In genomic region chr4:38667005-38667771, GRCh38 we compare ENCODE assay signal across 1 cellular context.
A peak's percentile ranks its signal among the peaks of the same experiment; 100 is the strongest.
TF ChIP-seq lines count a peak whose summit lies in the region.

No MANE protein-coding gene starts in this region.

TF ChIP-seq in HEK293, 187 proteins besides CTCF, POLR2A, EP300 and RAD21 (continued from another document):
- 0 out of 2 replicates have a peak, but pooled peaks have one; percentile 8 for TF ChIP-seq ATF2 (tag by site-specific recombination; IDR thresholded peaks at IDR 0.05; ENCODE audit: low read depth)
- TF ChIP-seq ZNF248 (tag by site-specific recombination; IDR thresholded peaks at IDR 0.05), result no peak
- no peak for TF ChIP-seq KLF8 (tag by site-specific recombination; IDR thresholded peaks at IDR 0.05)
- peak; percentile 83; the same call in 1 of the 2 replicates for TF ChIP-seq TRIM28 (IDR thresholded peaks at IDR 0.05; ENCODE audit: borderline replicate concordance, low read length)
- no peak for TF ChIP-seq ZBTB26 (tag by site-specific recombination; optimal IDR thresholded peaks at IDR 0.05)
- TF ChIP-seq SALL2 (tag by site-specific recombination; IDR thresholded peaks at IDR 0.05; ENCODE audit: borderline replicate concordance), result no peak
- peak; percentile 46; the same call in 1 of the 2 replicates for TF ChIP-seq ZSCAN30 (tag by site-specific recombination; IDR thresholded peaks at IDR 0.05)
- TF ChIP-seq ZNF501 (tag by site-specific recombination; IDR thresholded peaks at IDR 0.05), result 0 out of 2 replicates have a peak, but pooled peaks have one; percentile 41
- no peak for TF ChIP-seq REPIN1 (tag by site-specific recombination; IDR thresholded peaks at IDR 0.05; ENCODE audit: low read depth)
- 0 out of 2 replicates have a peak, but pooled peaks have one; percentile 14 for TF ChIP-seq ZNF324 (tag by site-specific recombination; IDR thresholded peaks at IDR 0.05)
- TF ChIP-seq ZNF645 (tag by site-specific recombination; IDR thresholded peaks at IDR 0.05), result no peak
- TF ChIP-seq ZNF558 (tag by site-specific recombination; IDR thresholded peaks at IDR 0.05), result peak; percentile 45; the same call in 1 of the 2 replicates
- peak; percentile 23; the same call in 1 of the 2 replicates for TF ChIP-seq ZNF561 (tag by site-specific recombination; IDR thresholded peaks at IDR 0.05; ENCODE audit: borderline replicate concordance)
- TF ChIP-seq ZFP37 (tag by site-specific recombination; IDR thresholded peaks at IDR 0.05), result no peak
- peak; percentile 49 for TF ChIP-seq SP2 (tag by site-specific recombination; IDR thresholded peaks at IDR 0.05)
- 0 out of 2 replicates have a peak, but pooled peaks have one; percentile 11 for TF ChIP-seq ZNF398 (tag by site-specific recombination; IDR thresholded peaks at IDR 0.05)
- peak; percentile 34; the same call in 1 of the 2 replicates for TF ChIP-seq ZXDB (tag by site-specific recombination; IDR thresholded peaks at IDR 0.05)
- no peak for TF ChIP-seq ZNF114 (tag by site-specific recombination; IDR thresholded peaks at IDR 0.05)
- TF ChIP-seq IKZF3 (tag by site-specific recombination; IDR thresholded peaks at IDR 0.05), result peak; percentile 46; the same call in 1 of the 2 replicates
- TF ChIP-seq ZNF692 (tag by site-specific recombination; IDR thresholded peaks at IDR 0.05), result peak; percentile 62; the same call in 1 of the 2 replicates
- TF ChIP-seq ZNF184 (tag by site-specific recombination; IDR thresholded peaks at IDR 0.05), result no peak
- 0 out of 2 replicates have a peak, but pooled peaks have one; percentile 16 for TF ChIP-seq ZSCAN4 (tag by site-specific recombination; IDR thresholded peaks at IDR 0.05)
- peak; percentile 66; the same call in 1 of the 2 replicates for TF ChIP-seq SP7 (tag by site-specific recombination; IDR thresholded peaks at IDR 0.05)
- no peak for TF ChIP-seq ZNF626 (tag by site-specific recombination; IDR thresholded peaks at IDR 0.05)
- peak; percentile 54 for TF ChIP-seq PATZ1 (tag by site-specific recombination; IDR thresholded peaks at IDR 0.05)
- TF ChIP-seq ZNF221 (tag by site-specific recombination; IDR thresholded peaks at IDR 0.05; ENCODE audit: borderline replicate concordance), result no peak
- TF ChIP-seq ZBTB17 (tag by site-specific recombination; IDR thresholded peaks at IDR 0.05), result peak; percentile 82
- 0 out of 2 replicates have a peak, but pooled peaks have one; percentile 14 for TF ChIP-seq ZNF768 (tag by site-specific recombination; IDR thresholded peaks at IDR 0.05)
- no peak for TF ChIP-seq PRDM4 (tag by site-specific recombination; IDR thresholded peaks at IDR 0.05)
- no peak for TF ChIP-seq ZNF514 (tag by site-specific recombination; IDR thresholded peaks at IDR 0.05)
- TF ChIP-seq KLF1 (tag by site-specific recombination; IDR thresholded peaks at IDR 0.05), result peak; percentile 91
- TF ChIP-seq ZNF843 (tag by site-specific recombination; IDR thresholded peaks at IDR 0.05), result no peak
- peak; percentile 80 for TF ChIP-seq ZNF660 (tag by site-specific recombination; IDR thresholded peaks at IDR 0.05)
- TF ChIP-seq ZNF521 (tag by site-specific recombination; IDR thresholded peaks at IDR 0.05), result no peak
- no peak for TF ChIP-seq ZNF354C (tag by site-specific recombination; IDR thresholded peaks at IDR 0.05; ENCODE audit: borderline replicate concordance, low read depth)
- no peak for TF ChIP-seq ZNF18 (tag by site-specific recombination; IDR thresholded peaks at IDR 0.05)
- TF ChIP-seq ZNF146 (tag by site-specific recombination; IDR thresholded peaks at IDR 0.05), result no peak
- TF ChIP-seq GLI4 (tag by site-specific recombination; IDR thresholded peaks at IDR 0.05), result no peak
- peak; percentile 38; the same call in 1 of the 2 replicates for TF ChIP-seq SP3 (tag by site-specific recombination; IDR thresholded peaks at IDR 0.05)
- no peak for TF ChIP-seq ZNF274 (IDR thresholded peaks at IDR 0.05; ENCODE audit: low read length)
- TF ChIP-seq ZNF274 (tag by site-specific recombination; IDR thresholded peaks at IDR 0.05; ENCODE audit: borderline replicate concordance), result no peak
- TF ChIP-seq WT1 (tag by site-specific recombination; IDR thresholded peaks at IDR 0.05), result 0 out of 2 replicates have a peak, but pooled peaks have one; percentile 21
- 0 out of 2 replicates have a peak, but pooled peaks have one; percentile 37 for TF ChIP-seq ZNF24 (tag by site-specific recombination; IDR thresholded peaks at IDR 0.05)
- TF ChIP-seq ZNF747 (tag by site-specific recombination; IDR thresholded peaks at IDR 0.05), result no peak
- peak; percentile 76 for TF ChIP-seq ZNF600 (tag by site-specific recombination; IDR thresholded peaks at IDR 0.05)
- peak; percentile 41; the same call in 1 of the 2 replicates for TF ChIP-seq KLF10 (tag by site-specific recombination; IDR thresholded peaks at IDR 0.05)
- TF ChIP-seq ZNF138 (tag by site-specific recombination; IDR thresholded peaks at IDR 0.05; ENCODE audit: borderline replicate concordance), result no peak
- TF ChIP-seq GLIS2 (tag by site-specific recombination; IDR thresholded peaks at IDR 0.05), result 0 out of 2 replicates have a peak, but pooled peaks have one; percentile 19
- TF ChIP-seq ZFP69B (tag by site-specific recombination; IDR thresholded peaks at IDR 0.05), result peak; percentile 52
- no peak for TF ChIP-seq ZNF121 (tag by site-specific recombination; IDR thresholded peaks at IDR 0.05)
- TF ChIP-seq ZNF335 (tag by site-specific recombination; conservative IDR thresholded peaks at IDR 0.05), result peak; percentile 69
- TF ChIP-seq ZNF341 (tag by site-specific recombination; IDR thresholded peaks at IDR 0.05; ENCODE audit: low read depth), result peak; percentile 56
- TF ChIP-seq ZNF366 (tag by site-specific recombination; conservative IDR thresholded peaks at IDR 0.05), result 0 out of 2 replicates have a peak, but pooled peaks have one; percentile 33
- no peak for TF ChIP-seq ZSCAN23 (tag by site-specific recombination; IDR thresholded peaks at IDR 0.05)
- TF ChIP-seq ZNF239 (tag by site-specific recombination; IDR thresholded peaks at IDR 0.05), result no peak
- TF ChIP-seq ZBTB48 (tag by site-specific recombination; IDR thresholded peaks at IDR 0.05), result peak; percentile 58
- TF ChIP-seq ZNF830 (tag by site-specific recombination; IDR thresholded peaks at IDR 0.05; ENCODE audit: low read depth), result no peak
- peak; percentile 92 for TF ChIP-seq ZBTB21 (tag by site-specific recombination; IDR thresholded peaks at IDR 0.05)
